Comparison of ENCODE assay signal across 1 cellular context in the genomic region with DNA sequence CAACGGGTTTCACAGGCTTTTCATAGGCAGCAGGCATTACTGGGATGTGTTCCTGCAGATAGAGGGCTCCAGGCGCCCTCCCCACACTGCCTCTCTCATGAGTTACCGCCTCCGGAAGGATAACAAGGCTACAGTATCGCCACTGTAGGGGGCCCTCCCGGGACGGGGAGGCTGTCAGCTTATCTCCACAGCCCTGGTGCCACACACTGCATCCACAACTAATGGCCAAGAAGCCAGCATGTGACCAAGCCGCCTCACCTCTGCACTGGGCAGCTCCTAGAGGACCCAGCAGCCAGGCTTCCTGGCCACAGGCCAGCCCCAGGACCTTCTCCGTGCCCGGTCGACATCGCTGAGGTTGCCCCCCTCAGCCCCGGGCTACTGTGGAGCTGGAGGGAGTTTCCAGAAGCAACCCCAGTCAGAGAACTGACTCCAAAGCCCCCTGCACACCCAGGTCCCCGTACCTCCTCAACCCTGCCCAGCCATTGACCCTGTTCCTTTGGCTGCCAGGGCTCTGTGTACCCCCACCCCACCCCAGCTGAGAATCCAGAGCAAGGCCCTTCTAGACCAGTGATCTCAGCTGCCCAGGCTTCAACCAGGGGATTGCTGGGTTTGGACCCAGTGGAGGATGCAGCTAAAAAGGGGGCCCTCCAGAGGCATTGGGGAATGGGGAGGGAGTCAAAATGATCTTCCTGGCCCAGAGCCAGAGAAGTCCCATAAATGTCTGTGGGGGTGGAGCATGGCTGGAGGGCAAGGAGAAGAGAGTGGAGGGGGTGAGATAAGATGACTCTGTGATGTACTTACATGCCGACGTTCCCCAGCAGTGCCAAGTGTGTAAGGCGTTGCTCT.
A peak's percentile ranks its signal among the peaks of the same experiment; 100 is the strongest.
TF ChIP-seq lines count a peak whose summit lies in the region.

No MANE protein-coding gene starts in this region.

TF ChIP-seq in K562, 482 proteins besides CTCF, POLR2A, EP300 and RAD21 (continued from another document and continues in another):
- TF ChIP-seq, protein P1, sequence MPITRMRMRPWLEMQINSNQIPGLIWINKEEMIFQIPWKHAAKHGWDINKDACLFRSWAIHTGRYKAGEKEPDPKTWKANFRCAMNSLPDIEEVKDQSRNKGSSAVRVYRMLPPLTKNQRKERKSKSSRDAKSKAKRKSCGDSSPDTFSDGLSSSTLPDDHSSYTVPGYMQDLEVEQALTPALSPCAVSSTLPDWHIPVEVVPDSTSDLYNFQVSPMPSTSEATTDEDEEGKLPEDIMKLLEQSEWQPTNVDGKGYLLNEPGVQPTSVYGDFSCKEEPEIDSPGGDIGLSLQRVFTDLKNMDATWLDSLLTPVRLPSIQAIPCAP (CRISPR knock-in tag; IDR thresholded peaks at IDR 0.05; ENCODE audit: borderline replicate concordance) = no peak
- TF ChIP-seq ESRRA (IDR thresholded peaks at IDR 0.05; ENCODE audit: borderline replicate concordance, low read depth) = peak; percentile 67
- TF ChIP-seq, protein P2, sequence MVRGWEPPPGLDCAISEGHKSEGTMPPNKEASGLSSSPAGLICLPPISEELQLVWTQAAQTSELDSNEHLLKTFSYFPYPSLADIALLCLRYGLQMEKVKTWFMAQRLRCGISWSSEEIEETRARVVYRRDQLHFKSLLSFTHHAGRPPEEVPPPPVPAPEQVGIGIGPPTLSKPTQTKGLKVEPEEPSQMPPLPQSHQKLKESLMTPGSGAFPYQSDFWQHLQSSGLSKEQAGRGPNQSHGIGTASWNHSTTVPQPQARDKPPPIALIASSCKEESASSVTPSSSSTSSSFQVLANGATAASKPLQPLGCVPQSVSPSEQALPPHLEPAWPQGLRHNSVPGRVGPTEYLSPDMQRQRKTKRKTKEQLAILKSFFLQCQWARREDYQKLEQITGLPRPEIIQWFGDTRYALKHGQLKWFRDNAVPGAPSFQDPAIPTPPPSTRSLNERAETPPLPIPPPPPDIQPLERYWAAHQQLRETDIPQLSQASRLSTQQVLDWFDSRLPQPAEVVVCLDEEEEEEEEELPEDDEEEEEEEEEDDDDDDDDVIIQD (CRISPR knock-in tag; IDR thresholded peaks at IDR 0.05) = no peak
- TF ChIP-seq, protein P3, sequence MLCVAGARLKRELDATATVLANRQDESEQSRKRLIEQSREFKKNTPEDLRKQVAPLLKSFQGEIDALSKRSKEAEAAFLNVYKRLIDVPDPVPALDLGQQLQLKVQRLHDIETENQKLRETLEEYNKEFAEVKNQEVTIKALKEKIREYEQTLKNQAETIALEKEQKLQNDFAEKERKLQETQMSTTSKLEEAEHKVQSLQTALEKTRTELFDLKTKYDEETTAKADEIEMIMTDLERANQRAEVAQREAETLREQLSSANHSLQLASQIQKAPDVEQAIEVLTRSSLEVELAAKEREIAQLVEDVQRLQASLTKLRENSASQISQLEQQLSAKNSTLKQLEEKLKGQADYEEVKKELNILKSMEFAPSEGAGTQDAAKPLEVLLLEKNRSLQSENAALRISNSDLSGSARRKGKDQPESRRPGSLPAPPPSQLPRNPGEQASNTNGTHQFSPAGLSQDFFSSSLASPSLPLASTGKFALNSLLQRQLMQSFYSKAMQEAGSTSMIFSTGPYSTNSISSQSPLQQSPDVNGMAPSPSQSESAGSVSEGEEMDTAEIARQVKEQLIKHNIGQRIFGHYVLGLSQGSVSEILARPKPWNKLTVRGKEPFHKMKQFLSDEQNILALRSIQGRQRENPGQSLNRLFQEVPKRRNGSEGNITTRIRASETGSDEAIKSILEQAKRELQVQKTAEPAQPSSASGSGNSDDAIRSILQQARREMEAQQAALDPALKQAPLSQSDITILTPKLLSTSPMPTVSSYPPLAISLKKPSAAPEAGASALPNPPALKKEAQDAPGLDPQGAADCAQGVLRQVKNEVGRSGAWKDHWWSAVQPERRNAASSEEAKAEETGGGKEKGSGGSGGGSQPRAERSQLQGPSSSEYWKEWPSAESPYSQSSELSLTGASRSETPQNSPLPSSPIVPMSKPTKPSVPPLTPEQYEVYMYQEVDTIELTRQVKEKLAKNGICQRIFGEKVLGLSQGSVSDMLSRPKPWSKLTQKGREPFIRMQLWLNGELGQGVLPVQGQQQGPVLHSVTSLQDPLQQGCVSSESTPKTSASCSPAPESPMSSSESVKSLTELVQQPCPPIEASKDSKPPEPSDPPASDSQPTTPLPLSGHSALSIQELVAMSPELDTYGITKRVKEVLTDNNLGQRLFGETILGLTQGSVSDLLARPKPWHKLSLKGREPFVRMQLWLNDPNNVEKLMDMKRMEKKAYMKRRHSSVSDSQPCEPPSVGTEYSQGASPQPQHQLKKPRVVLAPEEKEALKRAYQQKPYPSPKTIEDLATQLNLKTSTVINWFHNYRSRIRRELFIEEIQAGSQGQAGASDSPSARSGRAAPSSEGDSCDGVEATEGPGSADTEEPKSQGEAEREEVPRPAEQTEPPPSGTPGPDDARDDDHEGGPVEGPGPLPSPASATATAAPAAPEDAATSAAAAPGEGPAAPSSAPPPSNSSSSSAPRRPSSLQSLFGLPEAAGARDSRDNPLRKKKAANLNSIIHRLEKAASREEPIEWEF (CRISPR knock-in tag; IDR thresholded peaks at IDR 0.05) = peak; percentile 86
- TF ChIP-seq ZNF239 (CRISPR knock-in tag; IDR thresholded peaks at IDR 0.05) = 0 out of 2 replicates have a peak, but pooled peaks have one; percentile 20
- no peak for TF ChIP-seq SP2 (IDR thresholded peaks at IDR 0.05; ENCODE audit: extremely low read depth, low read depth, low read length, poor library complexity, severe bottlenecking)
- no peak for TF ChIP-seq PPARD (CRISPR knock-in tag; IDR thresholded peaks at IDR 0.05)
- peak; percentile 100 for TF ChIP-seq NFIC (IDR thresholded peaks at IDR 0.05)
- TF ChIP-seq FOXM1 (IDR thresholded peaks at IDR 0.05; ENCODE audit: low read depth) = peak; percentile 45; the same call in 1 of the 2 replicates
- TF ChIP-seq FOXM1 (CRISPR knock-in tag; IDR thresholded peaks at IDR 0.05; ENCODE audit: low read depth) = 0 out of 2 replicates have a peak, but pooled peaks have one; percentile 66
- peak; percentile 73 for TF ChIP-seq EP400 (IDR thresholded peaks at IDR 0.05)
- TF ChIP-seq, protein P4, sequence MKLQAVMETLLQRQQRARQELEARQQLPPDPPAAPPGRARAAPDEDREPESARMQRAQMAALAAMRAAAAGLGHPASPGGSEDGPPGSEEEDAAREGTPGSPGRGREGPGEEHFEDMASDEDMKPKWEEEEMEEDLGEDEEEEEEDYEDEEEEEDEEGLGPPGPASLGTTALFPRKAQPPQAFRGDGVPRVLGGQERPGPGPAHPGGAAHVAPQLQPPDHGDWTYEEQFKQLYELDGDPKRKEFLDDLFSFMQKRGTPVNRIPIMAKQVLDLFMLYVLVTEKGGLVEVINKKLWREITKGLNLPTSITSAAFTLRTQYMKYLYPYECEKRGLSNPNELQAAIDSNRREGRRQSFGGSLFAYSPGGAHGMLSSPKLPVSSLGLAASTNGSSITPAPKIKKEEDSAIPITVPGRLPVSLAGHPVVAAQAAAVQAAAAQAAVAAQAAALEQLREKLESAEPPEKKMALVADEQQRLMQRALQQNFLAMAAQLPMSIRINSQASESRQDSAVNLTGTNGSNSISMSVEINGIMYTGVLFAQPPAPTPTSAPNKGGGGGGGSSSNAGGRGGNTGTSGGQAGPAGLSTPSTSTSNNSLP (IDR thresholded peaks at IDR 0.05; ENCODE audit: borderline replicate concordance, low read depth, low read length) = 0 out of 2 replicates have a peak, but pooled peaks have one; percentile 36
- TF ChIP-seq ZNF311 (CRISPR knock-in tag; IDR thresholded peaks at IDR 0.05) = peak; percentile 78
- peak; percentile 84 for TF ChIP-seq L3MBTL2 (IDR thresholded peaks at IDR 0.05)
- TF ChIP-seq TCF3 (CRISPR knock-in tag; IDR thresholded peaks at IDR 0.05) = peak; percentile 94
- TF ChIP-seq GABPB2 (CRISPR knock-in tag; conservative IDR thresholded peaks at IDR 0.05) = no peak
- no peak for TF ChIP-seq ESRRB (CRISPR knock-in tag; IDR thresholded peaks at IDR 0.05; ENCODE audit: borderline replicate concordance)
- TF ChIP-seq DACH1 (IDR thresholded peaks at IDR 0.05; ENCODE audit: partially characterized antibody) = peak; percentile 2
- TF ChIP-seq ZKSCAN8 (CRISPR knock-in tag; IDR thresholded peaks at IDR 0.05) = peak; percentile 67
- TF ChIP-seq ZC3H4 (CRISPR knock-in tag; IDR thresholded peaks at IDR 0.05; ENCODE audit: borderline replicate concordance) = no peak
- no peak for TF ChIP-seq BMI1 (IDR thresholded peaks at IDR 0.05; ENCODE audit: low read length)
- TF ChIP-seq, protein P5, sequence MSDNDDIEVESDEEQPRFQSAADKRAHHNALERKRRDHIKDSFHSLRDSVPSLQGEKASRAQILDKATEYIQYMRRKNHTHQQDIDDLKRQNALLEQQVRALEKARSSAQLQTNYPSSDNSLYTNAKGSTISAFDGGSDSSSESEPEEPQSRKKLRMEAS (CRISPR knock-in tag; IDR thresholded peaks at IDR 0.05) = peak; percentile 74
- TF ChIP-seq, protein P6, sequence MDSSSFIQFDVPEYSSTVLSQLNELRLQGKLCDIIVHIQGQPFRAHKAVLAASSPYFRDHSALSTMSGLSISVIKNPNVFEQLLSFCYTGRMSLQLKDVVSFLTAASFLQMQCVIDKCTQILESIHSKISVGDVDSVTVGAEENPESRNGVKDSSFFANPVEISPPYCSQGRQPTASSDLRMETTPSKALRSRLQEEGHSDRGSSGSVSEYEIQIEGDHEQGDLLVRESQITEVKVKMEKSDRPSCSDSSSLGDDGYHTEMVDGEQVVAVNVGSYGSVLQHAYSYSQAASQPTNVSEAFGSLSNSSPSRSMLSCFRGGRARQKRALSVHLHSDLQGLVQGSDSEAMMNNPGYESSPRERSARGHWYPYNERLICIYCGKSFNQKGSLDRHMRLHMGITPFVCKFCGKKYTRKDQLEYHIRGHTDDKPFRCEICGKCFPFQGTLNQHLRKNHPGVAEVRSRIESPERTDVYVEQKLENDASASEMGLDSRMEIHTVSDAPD (CRISPR knock-in tag; IDR thresholded peaks at IDR 0.05) = no peak
- 0 out of 2 replicates have a peak, but pooled peaks have one; percentile 29 for TF ChIP-seq NR2C1 (IDR thresholded peaks at IDR 0.05)
- TF ChIP-seq NR2C1 (tag; IDR thresholded peaks at IDR 0.05) = peak; percentile 56; the same call in 1 of the 2 replicates
- TF ChIP-seq, protein P7, sequence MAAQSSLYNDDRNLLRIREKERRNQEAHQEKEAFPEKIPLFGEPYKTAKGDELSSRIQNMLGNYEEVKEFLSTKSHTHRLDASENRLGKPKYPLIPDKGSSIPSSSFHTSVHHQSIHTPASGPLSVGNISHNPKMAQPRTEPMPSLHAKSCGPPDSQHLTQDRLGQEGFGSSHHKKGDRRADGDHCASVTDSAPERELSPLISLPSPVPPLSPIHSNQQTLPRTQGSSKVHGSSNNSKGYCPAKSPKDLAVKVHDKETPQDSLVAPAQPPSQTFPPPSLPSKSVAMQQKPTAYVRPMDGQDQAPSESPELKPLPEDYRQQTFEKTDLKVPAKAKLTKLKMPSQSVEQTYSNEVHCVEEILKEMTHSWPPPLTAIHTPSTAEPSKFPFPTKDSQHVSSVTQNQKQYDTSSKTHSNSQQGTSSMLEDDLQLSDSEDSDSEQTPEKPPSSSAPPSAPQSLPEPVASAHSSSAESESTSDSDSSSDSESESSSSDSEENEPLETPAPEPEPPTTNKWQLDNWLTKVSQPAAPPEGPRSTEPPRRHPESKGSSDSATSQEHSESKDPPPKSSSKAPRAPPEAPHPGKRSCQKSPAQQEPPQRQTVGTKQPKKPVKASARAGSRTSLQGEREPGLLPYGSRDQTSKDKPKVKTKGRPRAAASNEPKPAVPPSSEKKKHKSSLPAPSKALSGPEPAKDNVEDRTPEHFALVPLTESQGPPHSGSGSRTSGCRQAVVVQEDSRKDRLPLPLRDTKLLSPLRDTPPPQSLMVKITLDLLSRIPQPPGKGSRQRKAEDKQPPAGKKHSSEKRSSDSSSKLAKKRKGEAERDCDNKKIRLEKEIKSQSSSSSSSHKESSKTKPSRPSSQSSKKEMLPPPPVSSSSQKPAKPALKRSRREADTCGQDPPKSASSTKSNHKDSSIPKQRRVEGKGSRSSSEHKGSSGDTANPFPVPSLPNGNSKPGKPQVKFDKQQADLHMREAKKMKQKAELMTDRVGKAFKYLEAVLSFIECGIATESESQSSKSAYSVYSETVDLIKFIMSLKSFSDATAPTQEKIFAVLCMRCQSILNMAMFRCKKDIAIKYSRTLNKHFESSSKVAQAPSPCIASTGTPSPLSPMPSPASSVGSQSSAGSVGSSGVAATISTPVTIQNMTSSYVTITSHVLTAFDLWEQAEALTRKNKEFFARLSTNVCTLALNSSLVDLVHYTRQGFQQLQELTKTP (IDR thresholded peaks at IDR 0.05; ENCODE audit: low read depth in 1 of 2, partially characterized antibody in 2 of 2) = no peak
- TF ChIP-seq CC2D1A (IDR thresholded peaks at IDR 0.05) = peak; percentile 61; the same call in 1 of the 2 replicates
- TF ChIP-seq ZNF561 (CRISPR knock-in tag; conservative IDR thresholded peaks at IDR 0.05) = no peak
- no peak for TF ChIP-seq CCAR2 (IDR thresholded peaks at IDR 0.05; ENCODE audit: low read depth, low read length)
- no peak for TF ChIP-seq ZNF274 (IDR thresholded peaks at IDR 0.05; ENCODE audit: borderline replicate concordance, low read depth, low read length)
- no peak for TF ChIP-seq BCL6 (CRISPR knock-in tag; IDR thresholded peaks at IDR 0.05)
- TF ChIP-seq KLF13 (tag; IDR thresholded peaks at IDR 0.05; ENCODE audit: borderline replicate concordance, low read depth) = peak; percentile 64; the same call in 1 of the 2 replicates
- TF ChIP-seq, protein P8, sequence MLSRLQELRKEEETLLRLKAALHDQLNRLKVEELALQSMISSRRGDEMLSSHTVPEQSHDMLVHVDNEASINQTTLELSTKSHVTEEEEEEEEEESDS (CRISPR knock-in tag; IDR thresholded peaks at IDR 0.05) = no peak
- TF ChIP-seq, protein P9, sequence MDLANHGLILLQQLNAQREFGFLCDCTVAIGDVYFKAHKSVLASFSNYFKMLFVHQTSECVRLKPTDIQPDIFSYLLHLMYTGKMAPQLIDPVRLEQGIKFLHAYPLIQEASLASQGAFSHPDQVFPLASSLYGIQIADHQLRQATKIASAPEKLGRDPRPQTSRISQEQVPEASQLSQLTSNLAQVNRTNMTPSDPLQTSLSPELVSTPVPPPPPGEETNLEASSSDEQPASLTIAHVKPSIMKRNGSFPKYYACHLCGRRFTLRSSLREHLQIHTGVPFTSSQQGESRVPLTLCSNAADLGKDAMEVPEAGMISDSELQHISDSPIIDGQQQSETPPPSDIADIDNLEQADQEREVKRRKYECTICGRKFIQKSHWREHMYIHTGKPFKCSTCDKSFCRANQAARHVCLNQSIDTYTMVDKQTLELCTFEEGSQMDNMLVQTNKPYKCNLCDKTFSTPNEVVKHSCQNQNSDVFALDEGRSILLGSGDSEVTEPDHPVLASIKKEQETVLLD (IDR thresholded peaks at IDR 0.05) = peak; percentile 88
- peak; percentile 51 for TF ChIP-seq TAF1 (IDR thresholded peaks at IDR 0.05; ENCODE audit: control insufficient read depth, extremely low read depth, insufficient read depth, low read length, severe bottlenecking)
- peak; percentile 92 to 99 for TF ChIP-seq RCOR1 (IDR thresholded peaks at IDR 0.05; ENCODE audit: borderline replicate concordance in 1 of 2, low read depth in 2 of 2, low read length in 2 of 2)
- no peak for TF ChIP-seq ZNF174 (CRISPR knock-in tag; IDR thresholded peaks at IDR 0.05)
- TF ChIP-seq, protein P10, sequence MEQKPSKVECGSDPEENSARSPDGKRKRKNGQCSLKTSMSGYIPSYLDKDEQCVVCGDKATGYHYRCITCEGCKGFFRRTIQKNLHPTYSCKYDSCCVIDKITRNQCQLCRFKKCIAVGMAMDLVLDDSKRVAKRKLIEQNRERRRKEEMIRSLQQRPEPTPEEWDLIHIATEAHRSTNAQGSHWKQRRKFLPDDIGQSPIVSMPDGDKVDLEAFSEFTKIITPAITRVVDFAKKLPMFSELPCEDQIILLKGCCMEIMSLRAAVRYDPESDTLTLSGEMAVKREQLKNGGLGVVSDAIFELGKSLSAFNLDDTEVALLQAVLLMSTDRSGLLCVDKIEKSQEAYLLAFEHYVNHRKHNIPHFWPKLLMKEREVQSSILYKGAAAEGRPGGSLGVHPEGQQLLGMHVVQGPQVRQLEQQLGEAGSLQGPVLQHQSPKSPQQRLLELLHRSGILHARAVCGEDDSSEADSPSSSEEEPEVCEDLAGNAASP (IDR thresholded peaks at IDR 0.05) = no peak
- TF ChIP-seq ZFP30 (CRISPR knock-in tag; IDR thresholded peaks at IDR 0.05; ENCODE audit: borderline replicate concordance) = no peak
